ENCODE assay signal across 25 cellular contexts in the genomic region with DNA sequence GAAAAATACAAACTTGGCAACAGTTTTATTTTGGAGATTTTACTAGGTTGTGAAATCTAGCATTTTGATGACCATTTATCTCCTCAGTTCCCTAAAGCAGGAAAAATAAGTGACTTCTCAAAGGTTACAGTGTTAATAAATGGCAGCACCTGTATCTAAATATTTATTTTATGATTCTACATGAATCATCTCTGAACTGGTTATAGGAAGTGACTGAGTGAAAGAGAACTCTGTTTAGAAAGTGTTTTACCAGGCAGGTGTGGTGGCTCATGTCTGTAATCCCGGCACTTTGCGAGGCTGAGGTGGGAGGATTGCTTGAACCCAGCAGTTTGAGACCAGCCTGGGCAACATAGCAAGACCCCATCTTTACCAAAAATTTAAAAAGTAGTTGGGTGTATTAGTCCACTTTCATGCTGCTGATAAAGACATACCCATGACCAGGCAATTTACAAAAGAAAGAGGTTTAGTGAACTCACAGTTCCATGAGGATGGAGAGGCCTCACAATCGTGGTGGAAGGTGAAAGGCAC. TPM values are rescaled to one million over a fixed set of nuclear protein-coding genes. Genes with fewer than 3 reads are reported as not detected.
DNase-seq lines count a peak whose midpoint lies in the region; ATAC-seq and TF ChIP-seq lines count a peak whose summit lies in the region.
"Had no signal": no experiment of that assay in that cellular context is flagged by ENCODE, and none has a peak within 500 bp of the region (broad histone marks: within the 10 kb centered on the region; RNA-seq: fewer than 3 reads in every experiment).

No MANE protein-coding gene starts in this region.

- no peak for TF ChIP-seq POLR2A in breast epithelium (IDR thresholded peaks at IDR 0.05)

- H3K27ac ChIP-seq in breast epithelium (no peak overlapping the region), mammary epithelial cell (ENCODE audit: insufficient read depth, low read depth, low read length) (no peak overlapping the region), RWPE1 (no peak overlapping the region), mesenchymal stem cell (ENCODE audit: low read length, poor library complexity, severe bottlenecking) (no peak overlapping the region)
- H3K27ac ChIP-seq: 22Rv1; BLaER1 treated with 17β-estradiol and CSF1 and Interleukin-3, amounts not matched to agents 10 nM and 100 nM; SJSA1 had no signal

- H3K4me2 ChIP-seq in mammary epithelial cell (ENCODE audit: insufficient read depth, low read depth, low read length): peak overlapping the region; percentile 16
- H3K4me2 ChIP-seq in mesenchymal stem cell (ENCODE audit: low read length, poor library complexity, severe bottlenecking): no peak overlapping the region
- H3K4me2 ChIP-seq: BLaER1 treated with 17β-estradiol and CSF1 and Interleukin-3, amounts not matched to agents 10 nM and 100 nM had no signal

- POLR2A ChIA-PET in MCF 10A (lab: Yijun Ruan, JAX): no interaction called here
- POLR2A ChIA-PET in RWPE1 (lab: Yijun Ruan, JAX; ENCODE audit: low non-redundant PET): no interaction called here

- H4K91ac ChIP-seq in mesenchymal stem cell (ENCODE audit: low read length): no peak overlapping the region

- no peak overlapping the region for H3K23ac ChIP-seq in mesenchymal stem cell (ENCODE audit: low read length in 2 of 2)

- H3K9me3 ChIP-seq in breast epithelium (peaks cover 11% of the 10 kb centered on the region in 2 donors), mammary epithelial cell (replicated peaks; ENCODE audit: insufficient read depth, low read length) (peaks cover 2% of the 10 kb centered on the region), mesenchymal stem cell (ENCODE audit: control insufficient read depth, low read length) (peaks cover 4% of the 10 kb centered on the region)

- H3K36me3 Mint-ChIP-seq in MCF 10A (ENCODE audit: insufficient read depth, unreplicated experiment): no peaks in the 10 kb centered on the region
- H3K36me3 Mint-ChIP-seq: CD4-positive, alpha-beta memory T cell had no signal

- H3K79me1 ChIP-seq in mesenchymal stem cell (replicated peaks; ENCODE audit: low read length, poor library complexity, severe bottlenecking): peaks cover 15% of the 10 kb centered on the region

- H3K79me2 ChIP-seq in mammary epithelial cell (ENCODE audit: insufficient read depth, low read length): no peaks in the 10 kb centered on the region

- no peaks in the 10 kb centered on the region for H4K20me1 ChIP-seq in mammary epithelial cell (ENCODE audit: insufficient read depth, low read length)
- H4K20me1 ChIP-seq: BLaER1 treated with 17β-estradiol and CSF1 and Interleukin-3, amounts not matched to agents 10 nM and 100 nM had no signal

- H2BK12ac ChIP-seq in mesenchymal stem cell (ENCODE audit: low read length in 2 of 2): no peak overlapping the region

- 34% methylated on average over 3 of the region's 3 CpGs for WGBS in mammary epithelial cell (ENCODE audit: low coverage, missing lambda C conversion rate)
- WGBS in mesenchymal stem cell: 100% methylated on average over 1 of the region's 3 CpGs

- H3K14ac ChIP-seq in mesenchymal stem cell (ENCODE audit: low read length in 2 of 2): no peak overlapping the region

- no peak overlapping the region for H3K18ac ChIP-seq in mesenchymal stem cell (ENCODE audit: low read depth in 1 of 2, low read length in 2 of 2)

- H2AFZ ChIP-seq in mammary epithelial cell (ENCODE audit: low read depth, low read length) (no peak overlapping the region), mesenchymal stem cell (ENCODE audit: low read depth, low read length) (no peak overlapping the region)

- H2BK5ac ChIP-seq in mesenchymal stem cell (ENCODE audit: low read depth, low read length, poor library complexity, severe bottlenecking): no peak overlapping the region

- CTCF ChIA-PET in MCF 10A (lab: Yijun Ruan, JAX): interaction anchor here (0.5 to 0.7 kb wide), 2 partner anchors 14 to 607 kb away, joined by 3 read pairs; no protein-coding TSS in a partner anchor
- CTCF ChIA-PET in mammary epithelial cell (lab: Charles Lee; ENCODE audit: low non-redundant PET): no interaction called here
- CTCF ChIA-PET in RWPE1 (lab: Yijun Ruan, JAX): no interaction called here

- H3K9ac ChIP-seq in mammary epithelial cell (ENCODE audit: insufficient read depth, low read length) (no peak overlapping the region), mesenchymal stem cell (ENCODE audit: low read length) (no peak overlapping the region)
- H3K9ac ChIP-seq: BLaER1 treated with 17β-estradiol and CSF1 and Interleukin-3, amounts not matched to agents 10 nM and 100 nM had no signal

- dilution Hi-C loops in mammary epithelial cell (cut with HindIII; ENCODE audit: low sequenced_read_pairs): no loop called here

- H3K4me1 Mint-ChIP-seq in MCF 10A (ENCODE audit: insufficient read depth, unreplicated experiment): peaks cover 5% of the 10 kb centered on the region
- H3K4me1 Mint-ChIP-seq: CD4-positive, alpha-beta memory T cell; H9 had no signal

- no peak overlapping the region for H3K4me3 Mint-ChIP-seq in MCF 10A (ENCODE audit: unreplicated experiment)
- H3K4me3 Mint-ChIP-seq: CD4-positive, alpha-beta memory T cell; H9; HFFc6 had no signal

- H3K27me3 ChIP-seq in breast epithelium (no peaks in the 10 kb centered on the region), mammary epithelial cell (ENCODE audit: insufficient read depth, low read length) (no peaks in the 10 kb centered on the region), mesenchymal stem cell (ENCODE audit: control insufficient read depth in 1 of 2, insufficient read depth in 1 of 2, low read length in 2 of 2) (no peaks in the 10 kb centered on the region)
- H3K27me3 ChIP-seq: BLaER1 treated with 17β-estradiol and CSF1 and Interleukin-3, amounts not matched to agents 10 nM and 100 nM; SJSA1 had no signal

- ATAC-seq in esophagus mucosa: peak; percentile 61
- no peak for ATAC-seq in GM19324 (IDR thresholded peaks at IDR 0.05; ENCODE audit: low FRiP score, unreplicated experiment)
- ATAC-seq: Panc1, Right ventricle myocardium inferior had no signal

- no peak overlapping the region for H2BK15ac ChIP-seq in mesenchymal stem cell (ENCODE audit: low read depth, poor library complexity, severe bottlenecking)

- H3K36me3 ChIP-seq in breast epithelium (no peaks in the 10 kb centered on the region), mammary epithelial cell (ENCODE audit: insufficient read depth, low read length) (peaks cover 1% of the 10 kb centered on the region), mesenchymal stem cell (ENCODE audit: control insufficient read depth in 1 of 2, insufficient read depth in 2 of 2, low read depth in 1 of 2, low read length in 2 of 2) (peaks cover 0 to 6% of the 10 kb centered on the region in 2 experiments)
- H3K36me3 ChIP-seq: BLaER1 treated with 17β-estradiol and CSF1 and Interleukin-3, amounts not matched to agents 10 nM and 100 nM; SJSA1 had no signal

- H3K27ac Mint-ChIP-seq in MCF 10A (ENCODE audit: low read depth, unreplicated experiment): peak overlapping the region; percentile 78
- H3K27ac Mint-ChIP-seq: CD4-positive, alpha-beta memory T cell; H9; HFFc6 had no signal

- H4K8ac ChIP-seq in mesenchymal stem cell (ENCODE audit: low read length): no peak overlapping the region

- H3K27me3 Mint-ChIP-seq in MCF 10A (ENCODE audit: insufficient read depth, unreplicated experiment): no peaks in the 10 kb centered on the region
- H3K27me3 Mint-ChIP-seq: CD4-positive, alpha-beta memory T cell had no signal

- DNase-seq in MCF 10A (ENCODE audit: unreplicated experiment): no peak
- DNase-seq in breast epithelium (ENCODE audit: low spot score in 2 of 2): no peak
- peak; percentile 74 for DNase-seq in mammary epithelial cell
- DNase-seq in RWPE1 (ENCODE audit: low spot score): no peak
- no peak for DNase-seq in mesenchymal stem cell
- no peak for DNase-seq in dedifferentiated amniotic fluid mesenchymal stem cell (ENCODE audit: extremely low spot score)
- DNase-seq: CD4-positive, alpha-beta memory T cell; DMS153; GF-D8; H9; HFFc6; KG1; NCI-H1092 treated with DMSO at 0.1 percent for 48 hours; NCI-H1436 treated with DMSO at 0.1 percent for 48 hours; NCI-H1930; NCI-H226; NCI-H510A treated with DMSO at 0.1 percent for 48 hours; NCI-H748 treated with DMSO at 0.1 percent for 48 hours had no signal

- H3K4me1 ChIP-seq in breast epithelium: no peaks in the 10 kb centered on the region
- no peaks in the 10 kb centered on the region for H3K4me1 ChIP-seq in mammary epithelial cell (ENCODE audit: insufficient read depth, low read length)
- peaks cover 2% of the 10 kb centered on the region for H3K4me1 ChIP-seq in mesenchymal stem cell (ENCODE audit: control insufficient read depth, insufficient read depth, low read depth, low read length)
- H3K4me1 ChIP-seq: SJSA1 had no signal

- H2AK5ac ChIP-seq in mesenchymal stem cell (ENCODE audit: low read length, severe bottlenecking): no peak overlapping the region

- in situ Hi-C loops in mammary epithelial cell (cut with MboI; ENCODE audit: low sequenced_read_pairs in 2 of 2): no loop called here

- TF ChIP-seq CTCF in MCF 10A (IDR thresholded peaks at IDR 0.05; ENCODE audit: unreplicated experiment) (no peak), breast epithelium (IDR thresholded peaks at IDR 0.05) (no peak), mammary epithelial cell (conservative IDR thresholded peaks at IDR 0.05 in 1 of 2, IDR thresholded peaks at IDR 0.05 in 1 of 2; ENCODE audit: extremely low read depth in 1 of 2, insufficient read depth in 1 of 2, low read depth in 1 of 2, low read length in 2 of 2) (no peak), RWPE1 (conservative IDR thresholded peaks at IDR 0.05; ENCODE audit: low read depth) (no peak)

- intact Hi-C loops in MCF 10A (cut with micrococcal nuclease): no loop called here
- intact Hi-C loops in breast epithelium (cut with DNase I; ENCODE audit: low total_unique reads): no loop called here
- intact Hi-C loops in mammary epithelial cell (cut with micrococcal nuclease): loop anchor here (5.0 kb wide), 1 partner anchor 52 kb away; a partner anchor contains a TSS

- no peak overlapping the region for H3K4ac ChIP-seq in mesenchymal stem cell (ENCODE audit: low read depth in 1 of 2, low read length in 2 of 2)

- H2BK120ac ChIP-seq in mesenchymal stem cell (ENCODE audit: low read depth, low read length): no peak overlapping the region

- BruUV-seq in MCF 10A (replicated peaks; lab: Mats Ljungman, UMichigan) (no TSS peak), mammary epithelial cell (replicated peaks; lab: Mats Ljungman, UMichigan) (no TSS peak)

- peaks cover 18% of the 10 kb centered on the region for H3K9me3 Mint-ChIP-seq in MCF 10A (ENCODE audit: unreplicated experiment)

- H3K4me3 ChIP-seq in breast epithelium (no peak overlapping the region), mammary epithelial cell (replicated peaks in 1 of 3; ENCODE audit: insufficient read depth in 1 of 3, low read depth in 2 of 3, low read length in 3 of 3) (no peak overlapping the region), mesenchymal stem cell (ENCODE audit: insufficient read depth in 1 of 2, low read depth in 1 of 2, low read length in 2 of 2) (no peak overlapping the region)
- H3K4me3 ChIP-seq: BLaER1 treated with 17β-estradiol and CSF1 and Interleukin-3, amounts not matched to agents 10 nM and 100 nM; SJSA1 had no signal

RNA-seq across cellular contexts. Expression of a gene that starts 26.3 kb away (rescaled TPM):
- total RNA-seq in MCF 10A (2022) (16.0 and 16.3 TPM in 2 replicates), breast epithelium (10 to 100 TPM; 12.2 to 48.8 (median 36.1) TPM), mammary epithelial cell (10 to 100 TPM; 11.2 to 15.7 TPM), esophagus mucosa (3.4 TPM)
- polyA plus RNA-seq in mammary epithelial cell: 2.7 TPM
- polyA minus RNA-seq in mammary epithelial cell: 2.7 TPM
- 11.6 TPM for polyA plus RNA-seq in mesenchymal stem cell (2013, experiment 1 of 2)
- 11.1 TPM for polyA plus RNA-seq in mesenchymal stem cell (2013, experiment 2 of 2)

RNA-seq across cellular contexts. Expression of a gene that starts 51.6 kb away (rescaled TPM):
- total RNA-seq in MCF 10A (2022): 1.1 and 1.4 TPM in 2 replicates
- total RNA-seq in breast epithelium: 1 to 10 TPM in 2 of 3 donors, under 1 TPM in 1; 0.66 to 2.3 (median 1.6) TPM
- 1 to 10 TPM in 1 of 2 donors, under 1 TPM in 1; 0.99 to 1.3 TPM for total RNA-seq in mammary epithelial cell
- polyA plus RNA-seq in mammary epithelial cell: 0.31 TPM
- not detected for polyA minus RNA-seq in mammary epithelial cell
- total RNA-seq in esophagus mucosa: 0.80 TPM
- polyA plus RNA-seq in mesenchymal stem cell (2013, experiment 1 of 2): 0.55 TPM
- polyA plus RNA-seq in mesenchymal stem cell (2013, experiment 2 of 2): 0.63 TPM
- total RNA-seq: CD4-positive, alpha-beta memory T cell had no signal
- polyA plus RNA-seq: CD4-positive, alpha-beta memory T cell had no signal
